In the genomic region with DNA sequence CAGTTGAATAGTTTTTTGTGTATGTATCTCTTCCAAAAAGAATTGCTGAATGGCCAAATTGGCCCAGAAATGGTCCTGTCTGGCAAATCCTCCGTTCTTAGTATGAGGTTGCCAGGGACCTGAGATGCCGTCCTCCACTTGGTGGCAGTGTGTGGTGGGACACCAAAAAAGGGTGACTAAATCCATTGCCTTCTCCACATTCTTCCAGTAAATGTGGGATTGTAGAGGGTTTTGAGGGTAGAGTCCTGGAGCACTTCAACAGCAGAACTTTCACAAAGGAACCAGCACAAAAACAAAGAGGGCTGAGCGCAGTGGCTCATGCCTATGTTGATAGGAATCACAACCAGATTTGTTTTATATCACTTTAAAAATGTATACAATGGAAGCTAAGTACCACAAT, we compare ENCODE assay signal across 8 cellular contexts.
DNase-seq lines count a peak whose midpoint lies in the region; ATAC-seq and TF ChIP-seq lines count a peak whose summit lies in the region.

No MANE protein-coding gene starts in this region.

- no peak overlapping the region for H3K4me3 Mint-ChIP-seq in activated T-cell treated with anti-CD3 and anti-CD28 coated beads, Interleukin-2, amount 50 U/mL, for 72 hours
- no peak overlapping the region for H3K4me3 Mint-ChIP-seq in stimulated activated naive B cell treated with anti-CD40 and anti-IgM and Interleukin-4, amounts not matched to agents 10 μg/mL and 1 μg/mL and 100 μg/mL, for 72 hours

- no peak overlapping the region for H3K9ac ChIP-seq in MM.1S (ENCODE audit: low read length)

- DNase-seq in activated T-cell treated with anti-CD3 and anti-CD28 coated beads, Interleukin-2, amount 50 U/mL, for 72 hours: no peak
- DNase-seq in activated T-cell treated with anti-CD3 and anti-CD28 coated beads, Interleukin-2, amount 50 U/mL, for 1 hour: no peak
- DNase-seq in MM.1S (no peak), cardiac muscle cell (ENCODE audit: low read depth in 1 of 2, low spot score in 1 of 2) (peak in 1 of 2 donors; percentile 36)
- DNase-seq in stimulated activated naive B cell treated with anti-CD40 and anti-IgM and Interleukin-4, amounts not matched to agents 10 μg/mL and 1 μg/mL and 100 μg/mL, for 72 hours: no peak

- no peak overlapping the region for H2AFZ ChIP-seq in MM.1S (ENCODE audit: low read length)

- no peak overlapping the region for H3K4me3 ChIP-seq in MM.1S (ENCODE audit: low read length)
- no peak overlapping the region for H3K4me3 ChIP-seq in WI38 (ENCODE audit: low read depth, low read length)
- H3K4me3 ChIP-seq in cardiac muscle cell: no peak overlapping the region

- no peak overlapping the region for H3K4me2 ChIP-seq in MM.1S (ENCODE audit: low read depth, low read length)

- no peaks in the 10 kb centered on the region for H3K27me3 ChIP-seq in MM.1S (replicated peaks; ENCODE audit: insufficient read depth, low read length)
- H3K27me3 ChIP-seq in cardiac muscle cell: peaks cover 3% of the 10 kb centered on the region

- TF ChIP-seq CTCF in MM.1S (IDR thresholded peaks at IDR 0.05; ENCODE audit: low read length) (peak; percentile 52), WI38 (IDR thresholded peaks at IDR 0.05; ENCODE audit: low read depth, low read length) (peak; percentile 9; the same call in 1 of the 2 replicates), cardiac muscle cell (IDR thresholded peaks at IDR 0.05; ENCODE audit: low read depth, low read length) (peak; percentile 31)

- H4K20me1 ChIP-seq in MM.1S (ENCODE audit: insufficient read depth, low read length): no peaks in the 10 kb centered on the region

- peak; percentile 51 to 62 for ATAC-seq in activated T-cell treated with anti-CD3 and anti-CD28 coated beads, Interleukin-2, amount 50 U/mL, for 72 hours (replicated peaks in 1 of 2)
- peak; percentile 50 to 56 for ATAC-seq in stimulated activated naive B cell treated with anti-CD40 and anti-IgM and Interleukin-4, amounts not matched to agents 10 μg/mL and 1 μg/mL and 100 μg/mL, for 72 hours (replicated peaks)
- no peak for ATAC-seq in GM18870 (IDR thresholded peaks at IDR 0.05; ENCODE audit: unreplicated experiment)
- no peak for ATAC-seq in GM18511 (IDR thresholded peaks at IDR 0.05; ENCODE audit: unreplicated experiment)

- H3K36me3 ChIP-seq in MM.1S (replicated peaks; ENCODE audit: insufficient read depth, low read length) (no peaks in the 10 kb centered on the region), cardiac muscle cell (no peaks in the 10 kb centered on the region)

- peaks cover 0 to 1% of the 10 kb centered on the region in 2 donors for H3K9me3 Mint-ChIP-seq in activated T-cell treated with anti-CD3 and anti-CD28 coated beads, Interleukin-2, amount 50 U/mL, for 72 hours
- H3K9me3 Mint-ChIP-seq in stimulated activated naive B cell treated with anti-CD40 and anti-IgM and Interleukin-4, amounts not matched to agents 10 μg/mL and 1 μg/mL and 100 μg/mL, for 72 hours: no peaks in the 10 kb centered on the region

- no peaks in the 10 kb centered on the region for H3K79me2 ChIP-seq in MM.1S (ENCODE audit: low read length)

- peaks cover 0 to 2% of the 10 kb centered on the region in 2 donors for H3K36me3 Mint-ChIP-seq in activated T-cell treated with anti-CD3 and anti-CD28 coated beads, Interleukin-2, amount 50 U/mL, for 72 hours (ENCODE audit: insufficient read depth in 2 of 2)
- peaks cover 3 to 13% of the 10 kb centered on the region in 2 donors for H3K36me3 Mint-ChIP-seq in stimulated activated naive B cell treated with anti-CD40 and anti-IgM and Interleukin-4, amounts not matched to agents 10 μg/mL and 1 μg/mL and 100 μg/mL, for 72 hours

- H3K27ac ChIP-seq in MM.1S (ENCODE audit: low read length) (no peak overlapping the region), cardiac muscle cell (no peak overlapping the region)

- peaks cover 4% of the 10 kb centered on the region for H3K4me1 Mint-ChIP-seq in activated T-cell treated with anti-CD3 and anti-CD28 coated beads, Interleukin-2, amount 50 U/mL, for 72 hours (ENCODE audit: low read depth)
- H3K4me1 Mint-ChIP-seq in stimulated activated naive B cell treated with anti-CD40 and anti-IgM and Interleukin-4, amounts not matched to agents 10 μg/mL and 1 μg/mL and 100 μg/mL, for 72 hours: peaks cover 7 to 12% of the 10 kb centered on the region in 2 donors

- H3K9me3 ChIP-seq in MM.1S (replicated peaks; ENCODE audit: insufficient read depth, low read length) (no peaks in the 10 kb centered on the region), cardiac muscle cell (ENCODE audit: low read depth) (no peaks in the 10 kb centered on the region)

- peak overlapping the region; percentile 51 for H3K27ac Mint-ChIP-seq in activated T-cell treated with anti-CD3 and anti-CD28 coated beads, Interleukin-2, amount 50 U/mL, for 72 hours
- peak overlapping the region; percentile 48 for H3K27ac Mint-ChIP-seq in stimulated activated naive B cell treated with anti-CD40 and anti-IgM and Interleukin-4, amounts not matched to agents 10 μg/mL and 1 μg/mL and 100 μg/mL, for 72 hours

- no peaks in the 10 kb centered on the region for H3K9me2 ChIP-seq in MM.1S (replicated peaks; ENCODE audit: insufficient read depth, low read length)

- no peaks in the 10 kb centered on the region for H3K4me1 ChIP-seq in MM.1S (ENCODE audit: low read length)
- peaks cover 13% of the 10 kb centered on the region for H3K4me1 ChIP-seq in cardiac muscle cell (ENCODE audit: low read depth)

- no peaks in the 10 kb centered on the region for H3F3A ChIP-seq in MM.1S (ENCODE audit: insufficient read depth, low read length)

- H3K27me3 Mint-ChIP-seq in activated T-cell treated with anti-CD3 and anti-CD28 coated beads, Interleukin-2, amount 50 U/mL, for 72 hours (ENCODE audit: low read depth): peaks cover 27% of the 10 kb centered on the region
- no peaks in the 10 kb centered on the region for H3K27me3 Mint-ChIP-seq in stimulated activated naive B cell treated with anti-CD40 and anti-IgM and Interleukin-4, amounts not matched to agents 10 μg/mL and 1 μg/mL and 100 μg/mL, for 72 hours

Comparison
In these comparisons a context has a peak if more than half of its experiments do, and no peak if none do; other contexts are left out.
1. ATAC-seq: peak in activated T-cell treated with anti-CD3 and anti-CD28 coated beads, Interleukin-2, amount 50 U/mL, for 72 hours (2 of 2) and stimulated activated naive B cell treated with anti-CD40 and anti-IgM and Interleukin-4, amounts not matched to agents 10 μg/mL and 1 μg/mL and 100 μg/mL, for 72 hours (2 of 2); none in GM18870 (single experiment) and GM18511 (single experiment).
2. Peak in every context shown above with its lines, with median percentiles within 50 percentile points of each other: CTCF ChIP-seq.